ENCODE assay signal across 8 cellular contexts in genomic region chr3:132256984-132257383, GRCh38.
DNase-seq lines count a peak whose midpoint lies in the region; ATAC-seq and TF ChIP-seq lines count a peak whose summit lies in the region.

No MANE protein-coding gene starts in this region.

- no TSS peak for BruUV-seq in OCI-LY7 (replicated peaks; lab: Mats Ljungman, UMichigan)

- H3K9me3 ChIP-seq in OCI-LY7 (ENCODE audit: low read length) = no peaks in the 10 kb centered on the region

- intact Hi-C loops in OCI-LY7 (cut with micrococcal nuclease; ENCODE audit: unreplicated experiment) = loop anchor here (1.0 kb wide), 1 partner anchor 142 kb away; no protein-coding TSS in a partner anchor

- no peak overlapping the region for H2AFZ ChIP-seq in OCI-LY7 (ENCODE audit: low read length)

- no peak overlapping the region for H3K27ac ChIP-seq in OCI-LY7 (ENCODE audit: low read depth, low read length, poor library complexity, severe bottlenecking)

- H3K36me3 Mint-ChIP-seq in progenitor cell of endocrine pancreas (ENCODE audit: insufficient read depth) = no peaks in the 10 kb centered on the region

- H4K20me1 ChIP-seq in OCI-LY7 (ENCODE audit: insufficient read depth, low read length) = no peaks in the 10 kb centered on the region

- DNase-seq in NCI-H345 (lab: John Stamatoyannopoulos, UW) (peak; percentile 13), NCI-H345 treated with DMSO at 0.1 percent for 48 hours (lab: John Stamatoyannopoulos, UW; ENCODE audit: unreplicated experiment) (no peak), OCI-LY7 (ENCODE audit: low spot score) (peak; percentile 6), fibroblast of mammary gland (ENCODE audit: low read depth) (peak; percentile 75), progenitor cell of endocrine pancreas (ENCODE audit: low spot score, unreplicated experiment) (peak; percentile 12), ureter (ENCODE audit: low spot score) (no peak), dedifferentiated amniotic fluid mesenchymal stem cell (ENCODE audit: extremely low spot score) (no peak)

- POLR2A ChIA-PET in OCI-LY7 (lab: Charles Lee) = no interaction called here

- no peaks in the 10 kb centered on the region for H3K4me1 ChIP-seq in OCI-LY7 (ENCODE audit: insufficient read depth, low read length, poor library complexity, severe bottlenecking)

- no peaks in the 10 kb centered on the region for H3K9me2 ChIP-seq in OCI-LY7 (ENCODE audit: insufficient read depth, low read length)

- no peaks in the 10 kb centered on the region for H3K79me2 ChIP-seq in OCI-LY7 (ENCODE audit: insufficient read depth, low read depth, low read length)

- no peak overlapping the region for H3K4me3 Mint-ChIP-seq in progenitor cell of endocrine pancreas (ENCODE audit: low read depth)

- no peak for ATAC-seq in HG03457 (IDR thresholded peaks at IDR 0.05; ENCODE audit: unreplicated experiment)

- peaks cover 16% of the 10 kb centered on the region for H3K4me1 Mint-ChIP-seq in progenitor cell of endocrine pancreas (ENCODE audit: low read depth)

- H3K4me3 ChIP-seq in OCI-LY7 (ENCODE audit: low read depth, low read length, poor library complexity, severe bottlenecking) (no peak overlapping the region), fibroblast of mammary gland (ENCODE audit: control insufficient read depth, low read depth, low read length) (no peak overlapping the region)

- no peaks in the 10 kb centered on the region for H3K27me3 Mint-ChIP-seq in progenitor cell of endocrine pancreas

- H3K36me3 ChIP-seq in OCI-LY7 (ENCODE audit: insufficient read depth, low read length) = no peaks in the 10 kb centered on the region

- TF ChIP-seq CTCF in OCI-LY7 (conservative IDR thresholded peaks at IDR 0.05; ENCODE audit: low read length) (peak; percentile 46), fibroblast of mammary gland (conservative IDR thresholded peaks at IDR 0.05; ENCODE audit: control insufficient read depth, insufficient read depth, low read depth, low read length) (peak; percentile 72), progenitor cell of endocrine pancreas (IDR thresholded peaks at IDR 0.05; ENCODE audit: unreplicated experiment) (peak; percentile 60)

- CTCF ChIA-PET in OCI-LY7 (lab: Charles Lee; ENCODE audit: unreplicated experiment) = interaction anchor here (0.9 to 1.8 kb wide), 2 partner anchors 44 to 86 kb away, joined by 3 to 5 read pairs; no protein-coding TSS in a partner anchor

- no peaks in the 10 kb centered on the region for H3K9me3 Mint-ChIP-seq in progenitor cell of endocrine pancreas (ENCODE audit: low read depth)

- H3K27ac Mint-ChIP-seq in progenitor cell of endocrine pancreas = no peak overlapping the region

- no peak overlapping the region for H3K4me2 ChIP-seq in OCI-LY7 (ENCODE audit: low read length)

Comparison
In these comparisons a context has a peak if more than half of its experiments do, and no peak if none do; other contexts are left out.
1. DNase-seq: peak in NCI-H345 (single experiment), OCI-LY7 (single experiment), fibroblast of mammary gland (single experiment) and progenitor cell of endocrine pancreas (single experiment); none in NCI-H345 treated with DMSO at 0.1 percent for 48 hours (single experiment), ureter (single experiment) and dedifferentiated amniotic fluid mesenchymal stem cell (single experiment).
2. Peak in every context shown above with its lines, with median percentiles within 50 percentile points of each other: CTCF ChIP-seq.